In genomic region chr6:113763311-113763766, GRCh38 we compare ENCODE assay signal across 14 cellular contexts.
A peak's percentile ranks its signal among the peaks of the same experiment; 100 is the strongest.
DNase-seq lines count a peak whose midpoint lies in the region; ATAC-seq and TF ChIP-seq lines count a peak whose summit lies in the region.
"Had no signal": no experiment of that assay in that cellular context is flagged by ENCODE, and none has a peak within 500 bp of the region (broad histone marks: within the 10 kb centered on the region; RNA-seq: fewer than 3 reads in every experiment).

No MANE protein-coding gene starts in this region.

- no peak overlapping the region for H3K4me3 Mint-ChIP-seq in CD14-positive monocyte
- H3K4me3 Mint-ChIP-seq: natural killer cell treated with Interleukin-12 subunit alpha and Interleukin-12 subunit beta and Interleukin-15 and Interleukin-18, amount 100 ng/mL, for 72 hours had no signal

- H3K27ac Mint-ChIP-seq in CD14-positive monocyte: peak overlapping the region; percentile 92 to 98 (median 97)
- H3K27ac Mint-ChIP-seq: natural killer cell treated with Interleukin-12 subunit alpha and Interleukin-12 subunit beta and Interleukin-15 and Interleukin-18, amount 100 ng/mL, for 72 hours had no signal

- no peaks in the 10 kb centered on the region for H3K27me3 ChIP-seq in prostate gland (replicated peaks; ENCODE audit: insufficient read depth)
- H3K27me3 ChIP-seq: ascending aorta had no signal

- H3K4me3 ChIP-seq in SK-N-MC: no peak overlapping the region
- H3K4me3 ChIP-seq in prostate gland: no peak overlapping the region
- no peak overlapping the region for H3K4me3 ChIP-seq in foreskin fibroblast (ENCODE audit: low read depth in 1 of 2, low read length in 2 of 2)
- H3K4me3 ChIP-seq: ascending aorta had no signal

- TF ChIP-seq CTCF in CD14-positive monocyte (IDR thresholded peaks at IDR 0.05): no peak
- TF ChIP-seq CTCF in prostate gland (IDR thresholded peaks at IDR 0.05): no peak
- TF ChIP-seq CTCF in foreskin fibroblast (IDR thresholded peaks at IDR 0.05; ENCODE audit: low read depth, low read length): no peak

- H3K9me3 ChIP-seq in SK-N-MC (ENCODE audit: low read depth, low read length): no peaks in the 10 kb centered on the region
- no peaks in the 10 kb centered on the region for H3K9me3 ChIP-seq in prostate gland
- H3K9me3 ChIP-seq: ascending aorta had no signal

- no peak for TF ChIP-seq POLR2A in prostate gland (IDR thresholded peaks at IDR 0.05)

- no peak for DNase-seq in CD14-positive monocyte (ENCODE audit: low spot score)
- DNase-seq in SK-N-MC (ENCODE audit: low read depth, low spot score): no peak
- peak; percentile 62 for DNase-seq in kidney tubule cell (ENCODE audit: low spot score)
- DNase-seq in DMS53 (lab: John Stamatoyannopoulos, UW): no peak
- no peak for DNase-seq in ACHN
- DNase-seq in prostate gland (ENCODE audit: low spot score): no peak
- no peak for DNase-seq in foreskin fibroblast
- DNase-seq: effector CD4-positive, alpha-beta T cell; NCI-H1417 treated with DMSO at 0.1 percent for 48 hours; NCI-H82; small intestine had no signal

- intact Hi-C loops in CD14-positive monocyte (cut with micrococcal nuclease) (loop anchor here in 1 of 2 donors (5.0 to 10.0 kb wide), 3 partner anchors 69 to 131 kb away; partner anchors contain the start of gene MARCKS), prostate gland (cut with DNase I) (no loop called here)

- no peak overlapping the region for H3K9ac ChIP-seq in SK-N-MC (ENCODE audit: insufficient read length)

- H3K36me3 ChIP-seq in SK-N-MC (ENCODE audit: insufficient read depth, low read length) (no peaks in the 10 kb centered on the region), prostate gland (no peaks in the 10 kb centered on the region)
- H3K36me3 ChIP-seq: ascending aorta had no signal

- no peaks in the 10 kb centered on the region for H3K4me1 ChIP-seq in prostate gland (replicated peaks)
- H3K4me1 ChIP-seq: ascending aorta had no signal

- in situ Hi-C loops in ACHN (cut with HindIII; ENCODE audit: low pct_ligation_motif_present, low pct_unique_long_range_greater_than_20kb, low sequenced_read_pairs): no loop called here

- peak; percentile 24 for ATAC-seq in HG02610 (IDR thresholded peaks at IDR 0.05; ENCODE audit: unreplicated experiment)

- 84% methylated on average over 1 of the region's 1 CpG for WGBS in prostate gland

- H3K27ac ChIP-seq in SK-N-MC (peak overlapping the region; percentile 84), prostate gland (no peak overlapping the region)
- H3K27ac ChIP-seq: ascending aorta had no signal

- H3K36me3 Mint-ChIP-seq in CD14-positive monocyte: peaks cover 0 to 3% of the 10 kb centered on the region in 2 donors
- H3K36me3 Mint-ChIP-seq: natural killer cell treated with Interleukin-12 subunit alpha and Interleukin-12 subunit beta and Interleukin-15 and Interleukin-18, amount 100 ng/mL, for 72 hours had no signal

- peaks cover 0 to 3% (median 0%) of the 10 kb centered on the region in 7 donors for H3K9me3 Mint-ChIP-seq in CD14-positive monocyte
- H3K9me3 Mint-ChIP-seq: natural killer cell treated with Interleukin-12 subunit alpha and Interleukin-12 subunit beta and Interleukin-15 and Interleukin-18, amount 100 ng/mL, for 72 hours had no signal

- no peaks in the 10 kb centered on the region for H3K27me3 Mint-ChIP-seq in CD14-positive monocyte (ENCODE audit: low read depth in 3 of 3)
- H3K27me3 Mint-ChIP-seq: natural killer cell treated with Interleukin-12 subunit alpha and Interleukin-12 subunit beta and Interleukin-15 and Interleukin-18, amount 100 ng/mL, for 72 hours had no signal

- H3K4me1 Mint-ChIP-seq in CD14-positive monocyte: peaks cover 31% of the 10 kb centered on the region
